In the genomic region with DNA sequence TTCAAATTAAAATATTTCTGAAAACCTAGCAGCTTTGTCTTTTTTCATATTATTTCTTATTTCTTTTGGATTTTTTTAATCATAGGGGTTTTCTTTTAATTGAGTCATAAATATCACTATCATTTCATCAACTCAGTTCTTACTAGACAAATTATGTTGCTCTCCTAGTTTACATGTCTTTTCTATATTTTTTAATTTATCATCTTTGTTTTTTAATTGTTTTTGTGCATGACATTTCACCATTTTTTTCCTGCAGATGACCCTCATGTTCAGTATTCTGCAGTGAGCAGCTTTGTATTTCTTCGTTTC, we compare ENCODE assay signal across 17 cellular contexts.
A peak's percentile ranks its signal among the peaks of the same experiment; 100 is the strongest.
DNase-seq lines count a peak whose midpoint lies in the region; ATAC-seq and TF ChIP-seq lines count a peak whose summit lies in the region.
"Had no signal": no experiment of that assay in that cellular context is flagged by ENCODE, and none has a peak within 500 bp of the region (broad histone marks: within the 10 kb centered on the region; RNA-seq: fewer than 3 reads in every experiment).

No MANE protein-coding gene starts in this region.

- H2AFZ ChIP-seq in MM.1S (ENCODE audit: low read length), result no peak overlapping the region
- H2AFZ ChIP-seq: hepatocyte had no signal

- peak overlapping the region; percentile 43 for H3K27ac ChIP-seq in CD4-positive, CD25-positive, alpha-beta regulatory T cell (ENCODE audit: insufficient read depth, low read length, poor library complexity, severe bottlenecking)
- H3K27ac ChIP-seq in MM.1S (ENCODE audit: low read length), result no peak overlapping the region
- H3K27ac ChIP-seq: foreskin keratinocyte, hepatocyte had no signal

- peaks cover 7% of the 10 kb centered on the region for H3K4me1 ChIP-seq in CD4-positive, CD25-positive, alpha-beta regulatory T cell (ENCODE audit: control insufficient read depth, insufficient read depth, low read length, poor library complexity, severe bottlenecking)
- peaks cover 15% of the 10 kb centered on the region for H3K4me1 ChIP-seq in MM.1S (ENCODE audit: low read length)
- H3K4me1 ChIP-seq: foreskin keratinocyte had no signal

- H3K27me3 ChIP-seq in CD4-positive, CD25-positive, alpha-beta regulatory T cell (ENCODE audit: control insufficient read depth, insufficient read depth, low read length), result no peaks in the 10 kb centered on the region
- no peaks in the 10 kb centered on the region for H3K27me3 ChIP-seq in MM.1S (replicated peaks; ENCODE audit: insufficient read depth, low read length)
- H3K27me3 ChIP-seq: foreskin keratinocyte, hepatocyte, transverse colon had no signal

- H3K27me3 Mint-ChIP-seq in CD4-positive, CD25-positive, alpha-beta regulatory T cell, result no peaks in the 10 kb centered on the region
- H3K27me3 Mint-ChIP-seq in brain (no peaks in the 10 kb centered on the region), nephron (ENCODE audit: low read depth) (no peaks in the 10 kb centered on the region)
- H3K27me3 Mint-ChIP-seq: activated CD4-positive, alpha-beta T cell treated with anti-CD3 and anti-CD28 coated beads, Interleukin-2, amount 10 ng/mL, durations not matched to agents 7 days and 5 days; progenitor cell of endocrine pancreas had no signal

- DNase-seq in CD4-positive, CD25-positive, alpha-beta regulatory T cell, result no peak
- DNase-seq in MM.1S (no peak), NCI-H1436 treated with DMSO at 0.1 percent for 48 hours (lab: John Stamatoyannopoulos, UW) (no peak), SW 1271 (lab: John Stamatoyannopoulos, UW) (no peak)
- DNase-seq: activated CD4-positive, alpha-beta T cell treated with anti-CD3 and anti-CD28 coated beads, Interleukin-2, amount 10 ng/mL, durations not matched to agents 7 days and 5 days; activated effector memory CD4-positive, alpha-beta T cell treated with anti-CD3 and anti-CD28 coated beads, Interleukin-2, amount 50 U/mL, for 16 hours; effector CD4-positive, alpha-beta T cell; foreskin keratinocyte; NCI-H226; nephron progenitor cell; transverse colon had no signal

- peak overlapping the region; percentile 48 for H3K4me2 ChIP-seq in MM.1S (ENCODE audit: low read depth, low read length)
- H3K4me2 ChIP-seq: hepatocyte had no signal

- H3K9me3 Mint-ChIP-seq in CD4-positive, CD25-positive, alpha-beta regulatory T cell, result no peaks in the 10 kb centered on the region
- no peaks in the 10 kb centered on the region for H3K9me3 Mint-ChIP-seq in brain
- H3K9me3 Mint-ChIP-seq in nephron, result no peaks in the 10 kb centered on the region
- H3K9me3 Mint-ChIP-seq: activated CD4-positive, alpha-beta T cell treated with anti-CD3 and anti-CD28 coated beads, Interleukin-2, amount 10 ng/mL, durations not matched to agents 7 days and 5 days; nephron progenitor cell had no signal

- H3K36me3 ChIP-seq in CD4-positive, CD25-positive, alpha-beta regulatory T cell (ENCODE audit: control insufficient read depth, insufficient read depth, low read length), result peaks cover 79% of the 10 kb centered on the region
- H3K36me3 ChIP-seq in MM.1S (replicated peaks; ENCODE audit: insufficient read depth, low read length), result peaks cover 16% of the 10 kb centered on the region

- TF ChIP-seq CTCF in MM.1S (IDR thresholded peaks at IDR 0.05; ENCODE audit: low read length) (no peak), brain (conservative IDR thresholded peaks at IDR 0.05) (peak; percentile 54 to 63), nephron (IDR thresholded peaks at IDR 0.05; ENCODE audit: unreplicated experiment in 3 of 3) (peak in 1 of 3 experiments; percentile 14)

- peak overlapping the region; percentile 72 for H3K4me3 ChIP-seq in CD4-positive, CD25-positive, alpha-beta regulatory T cell (ENCODE audit: low read depth, low read length)
- H3K4me3 ChIP-seq in MM.1S (ENCODE audit: low read length), result no peak overlapping the region
- H3K4me3 ChIP-seq: hepatocyte had no signal

- H3F3A ChIP-seq in MM.1S (ENCODE audit: insufficient read depth, low read length), result peaks cover 17% of the 10 kb centered on the region

- H3K27ac Mint-ChIP-seq in CD4-positive, CD25-positive, alpha-beta regulatory T cell, result peak overlapping the region in 2 of 3 donors; percentile 61 to 82
- H3K27ac Mint-ChIP-seq in brain (peak overlapping the region in 1 of 5 experiments; percentile 59), nephron (peak overlapping the region; percentile 69 to 74 (median 72))
- H3K27ac Mint-ChIP-seq: nephron progenitor cell, progenitor cell of endocrine pancreas had no signal

- no peaks in the 10 kb centered on the region for H3K9me2 ChIP-seq in MM.1S (replicated peaks; ENCODE audit: insufficient read depth, low read length)

- H3K4me3 Mint-ChIP-seq in CD4-positive, CD25-positive, alpha-beta regulatory T cell, result peak overlapping the region in 3 of 4 donors; percentile 20 to 79 (median 49)
- H3K4me3 Mint-ChIP-seq in brain, result no peak overlapping the region
- H3K4me3 Mint-ChIP-seq in nephron, result no peak overlapping the region
- H3K4me3 Mint-ChIP-seq: activated CD4-positive, alpha-beta T cell treated with anti-CD3 and anti-CD28 coated beads, Interleukin-2, amount 10 ng/mL, durations not matched to agents 7 days and 5 days; nephron progenitor cell had no signal

- H3K4me1 Mint-ChIP-seq in CD4-positive, CD25-positive, alpha-beta regulatory T cell, result peaks cover 8 to 30% (median 11%) of the 10 kb centered on the region in 4 donors
- H3K4me1 Mint-ChIP-seq in brain, result peaks cover 5% of the 10 kb centered on the region
- H3K4me1 Mint-ChIP-seq in nephron, result peaks cover 13% of the 10 kb centered on the region

- no peak for ATAC-seq in CD4-positive, CD25-positive, alpha-beta regulatory T cell (ENCODE audit: low read depth in 2 of 2)
- ATAC-seq in GM18873 (IDR thresholded peaks at IDR 0.05; ENCODE audit: low FRiP score, unreplicated experiment), result no peak
- ATAC-seq: esophagus mucosa, foreskin keratinocyte had no signal

- H3K79me2 ChIP-seq in MM.1S (ENCODE audit: low read length), result peaks cover 10% of the 10 kb centered on the region
- H3K79me2 ChIP-seq: hepatocyte had no signal

- peaks cover 5% of the 10 kb centered on the region; the same call in 1 of the 2 replicates for H4K20me1 ChIP-seq in MM.1S (ENCODE audit: insufficient read depth, low read length)

- no peak overlapping the region for H3K9ac ChIP-seq in MM.1S (ENCODE audit: low read length)

- peaks cover 33% of the 10 kb centered on the region for H3K36me3 Mint-ChIP-seq in CD4-positive, CD25-positive, alpha-beta regulatory T cell
- H3K36me3 Mint-ChIP-seq in brain (peaks cover 23% of the 10 kb centered on the region), nephron (ENCODE audit: low read depth) (peaks cover 30% of the 10 kb centered on the region)

- no peaks in the 10 kb centered on the region for H3K9me3 ChIP-seq in CD4-positive, CD25-positive, alpha-beta regulatory T cell (ENCODE audit: control insufficient read depth in 2 of 2, low read length in 2 of 2)
- no peaks in the 10 kb centered on the region for H3K9me3 ChIP-seq in MM.1S (replicated peaks; ENCODE audit: insufficient read depth, low read length)
- H3K9me3 ChIP-seq: transverse colon had no signal

Comparison
In these comparisons a context has a peak if more than half of its experiments do, and no peak if none do; other contexts are left out.
1. H3K4me3 Mint-ChIP-seq: peak in CD4-positive, CD25-positive, alpha-beta regulatory T cell (3 of 4); none in brain (0 of 5) and nephron (0 of 3).